11 cellular contexts compared by ENCODE assay signal in genomic region chr6:13765570-13765969, GRCh38. TPM values are rescaled to one million over a fixed set of nuclear protein-coding genes. Genes with fewer than 3 reads are reported as not detected.
DNase-seq lines count a peak whose midpoint lies in the region; ATAC-seq and TF ChIP-seq lines count a peak whose summit lies in the region.
"Had no signal": no experiment of that assay in that cellular context is flagged by ENCODE, and none has a peak within 500 bp of the region (broad histone marks: within the 10 kb centered on the region; RNA-seq: fewer than 3 reads in every experiment).

No MANE protein-coding gene starts in this region.

- WGBS in tibial nerve, 2 donors, result 84 to 85% methylated on average over 8 of the region's 8 CpGs

- H3K4me3 ChIP-seq in AG10803 (ENCODE audit: low read length) (no peak overlapping the region), SJSA1 (no peak overlapping the region), tibial nerve (no peak overlapping the region)

- H3K27me3 ChIP-seq in SJSA1 (replicated peaks) (no peaks in the 10 kb centered on the region), tibial nerve (no peaks in the 10 kb centered on the region)

- H3K4me1 ChIP-seq in SJSA1 (replicated peaks) (peaks cover 48% of the 10 kb centered on the region), tibial nerve (peaks cover 0 to 52% (median 33%) of the 10 kb centered on the region in 4 donors)

- no peak for TF ChIP-seq POLR2A in tibial nerve (IDR thresholded peaks at IDR 0.05)

- TF ChIP-seq EP300 in tibial nerve (IDR thresholded peaks at IDR 0.05), result no peak

- H3K4me1 Mint-ChIP-seq in HFFc6 (ENCODE audit: low read depth), result peaks cover 43% of the 10 kb centered on the region

- H3K36me3 ChIP-seq in SJSA1 (no peaks in the 10 kb centered on the region), tibial nerve (no peaks in the 10 kb centered on the region)

- H3K4me3 Mint-ChIP-seq in HFFc6, result peak overlapping the region; percentile 7; the same call in 1 of the 2 replicates

- TF ChIP-seq CTCF in AG10803 (conservative IDR thresholded peaks at IDR 0.05; ENCODE audit: low read length), result no peak
- no peak for TF ChIP-seq CTCF in HFFc6 (IDR thresholded peaks at IDR 0.05)
- no peak for TF ChIP-seq CTCF in tibial nerve (IDR thresholded peaks at IDR 0.05)

- H3K27ac ChIP-seq in SJSA1, result peak overlapping the region; percentile 81
- peak overlapping the region in 1 of 4 donors; percentile 15 for H3K27ac ChIP-seq in tibial nerve
- H3K27ac ChIP-seq: HL-60 had no signal

- H3K9me3 Mint-ChIP-seq in HFFc6, result no peaks in the 10 kb centered on the region

- no peaks in the 10 kb centered on the region for H3K36me3 Mint-ChIP-seq in HFFc6 (ENCODE audit: low read depth)

- H3K9me3 ChIP-seq in SJSA1 (replicated peaks), result no peaks in the 10 kb centered on the region
- peaks cover 0 to 6% (median 0%) of the 10 kb centered on the region in 4 donors for H3K9me3 ChIP-seq in tibial nerve

- H3K27me3 Mint-ChIP-seq in HFFc6 (ENCODE audit: insufficient read depth), result no peaks in the 10 kb centered on the region; the same call in 1 of the 2 replicates

- peak; percentile 16 for DNase-seq in AG10803 (ENCODE audit: low read depth)
- peak; percentile 11 for DNase-seq in HFFc6
- no peak for DNase-seq in SJSA1 (ENCODE audit: low read depth in 1 of 2, low spot score in 2 of 2)
- DNase-seq in islet precursor cell, result peak; percentile 65
- no peak for DNase-seq in tibial nerve (ENCODE audit: low spot score in 2 of 2)
- DNase-seq: activated naive CD4-positive, alpha-beta T cell treated with Interleukin-2 at 50 U/mL for 16 hours; MM.1S had no signal

- peak overlapping the region; percentile 58 for H3K27ac Mint-ChIP-seq in HFFc6

- no peak for ATAC-seq in GM18868 (IDR thresholded peaks at IDR 0.05; ENCODE audit: unreplicated experiment)
- ATAC-seq in HG03175 (IDR thresholded peaks at IDR 0.05; ENCODE audit: unreplicated experiment), result no peak
- no peak for ATAC-seq in GM19328 (IDR thresholded peaks at IDR 0.05; ENCODE audit: unreplicated experiment)

RNA-seq across cellular contexts. Expression of gene MCUR1, which starts 48.8 kb away (rescaled TPM):
- total RNA-seq in HFFc6 (2021; fragmentation: NEBNext Ultra II Directional; extraction: Animal tissue kit (Norgen Biotek cat#: 25700)), result 10 to 100 TPM; 17.5 to 25.5 (median 22.4) TPM
- total RNA-seq in SJSA1 (2014; rRNA removed; shearing (Covaris generic)), result 25.1 and 27.9 TPM in 2 replicates
- total RNA-seq in tibial nerve, result 10 to 100 TPM in 2 of 4 donors, 1 to 10 TPM in 2; 7.9 to 23.7 (median 9.9) TPM

RNA-seq across cellular contexts. Expression of gene RANBP9, which starts 53.9 kb away (rescaled TPM):
- 10 to 100 TPM; 37.7 to 42.3 (median 40.8) TPM for total RNA-seq in HFFc6 (2021; fragmentation: NEBNext Ultra II Directional; extraction: Animal tissue kit (Norgen Biotek cat#: 25700))
- total RNA-seq in SJSA1 (2014; rRNA removed; shearing (Covaris generic)), result 24.0 and 38.5 TPM in 2 replicates
- 10 to 100 TPM; 28.5 to 38.4 (median 37.7) TPM for total RNA-seq in tibial nerve

Comparison
In these comparisons a context has a peak if more than half of its experiments do, and no peak if none do; other contexts are left out.
1. DNase-seq: peak in AG10803 (single experiment), HFFc6 (single experiment) and islet precursor cell (single experiment); none in SJSA1 (0 of 2) and tibial nerve (0 of 2).